In genomic region chr2:176056411-176056810, GRCh38 we compare ENCODE assay signal across 21 cellular contexts. TPM values are rescaled to one million over a fixed set of nuclear protein-coding genes. Genes with fewer than 3 reads are reported as not detected.
DNase-seq lines count a peak whose midpoint lies in the region; ATAC-seq and TF ChIP-seq lines count a peak whose summit lies in the region.
"Had no signal": no experiment of that assay in that cellular context is flagged by ENCODE, and none has a peak within 500 bp of the region (broad histone marks: within the 10 kb centered on the region; RNA-seq: fewer than 3 reads in every experiment).

No MANE protein-coding gene starts in this region.

- H3K4me1 ChIP-seq in BE2C = 0 out of 2 replicates have a peak, but pooled peaks cover 8% of the 10 kb centered on the region
- no peaks in the 10 kb centered on the region for H3K4me1 ChIP-seq in right cardiac atrium (ENCODE audit: control insufficient read depth, insufficient read depth, low read length)
- H3K4me1 ChIP-seq: neural progenitor cell, right atrium auricular region had no signal

- no peaks in the 10 kb centered on the region for H3K36me3 ChIP-seq in BE2C
- H3K36me3 ChIP-seq: neural progenitor cell, right atrium auricular region had no signal

- H3K4me3 ChIP-seq in BE2C (ENCODE audit: low read depth, low read length) (no peak overlapping the region), right cardiac atrium (ENCODE audit: low read length) (no peak overlapping the region)
- H3K4me3 ChIP-seq: neural progenitor cell, right atrium auricular region had no signal

- no peak for ATAC-seq in HG03521 (IDR thresholded peaks at IDR 0.05; ENCODE audit: unreplicated experiment)
- ATAC-seq in right cardiac atrium = no peak
- ATAC-seq: activated CD8-positive, alpha-beta memory T cell treated with anti-CD3 and anti-CD28 coated beads, Interleukin-2, amount 10 ng/mL, durations not matched to agents 7 days and 5 days; T-helper 17 cell; WTC11 had no signal

- DNase-seq in BE2C (peak; percentile 63), NCI-H1092 (lab: John Stamatoyannopoulos, UW) (peak; percentile 88), NCI-H2107 treated with DMSO at 0.1 percent for 48 hours (lab: John Stamatoyannopoulos, UW; ENCODE audit: unreplicated experiment) (peak; percentile 26), NCI-H82 (lab: John Stamatoyannopoulos, UW) (peak; percentile 84), OCI-M1 (lab: John Stamatoyannopoulos, UW) (no peak), right cardiac atrium (no peak)
- no peak for DNase-seq in activated CD8-positive, alpha-beta memory T cell treated with anti-CD3 and anti-CD28 coated beads, Interleukin-2, amount 50 U/mL, for 4 hours
- DNase-seq: activated CD8-positive, alpha-beta memory T cell treated with anti-CD3 and anti-CD28 coated beads, Interleukin-2, amount 10 ng/mL, durations not matched to agents 7 days and 5 days; activated gamma-delta T cell; CD4-positive, CD25-positive, alpha-beta regulatory T cell; GF-D8; GOT3; NCI-H524 treated with DMSO at 0.1 percent for 48 hours; T-helper 17 cell had no signal

- TF ChIP-seq CTCF in BE2C (IDR thresholded peaks at IDR 0.05; ENCODE audit: low read depth, low read length) = no peak

- H3K27me3 ChIP-seq in BE2C (no peaks in the 10 kb centered on the region), right cardiac atrium (ENCODE audit: control insufficient read depth, insufficient read depth) (no peaks in the 10 kb centered on the region)
- H3K27me3 ChIP-seq: right atrium auricular region had no signal

- WGBS in right cardiac atrium = 26% methylated on average over 1 of the region's 1 CpG

- intact Hi-C loops in right cardiac atrium (cut with DNase I) = no loop called here

- H3K27ac ChIP-seq in right cardiac atrium (ENCODE audit: low read length) = no peak overlapping the region
- H3K27ac ChIP-seq: neural progenitor cell, right atrium auricular region had no signal

- H3K9me3 ChIP-seq in BE2C (no peaks in the 10 kb centered on the region), right cardiac atrium (ENCODE audit: control insufficient read depth, low read length) (no peaks in the 10 kb centered on the region)
- H3K9me3 ChIP-seq: right atrium auricular region had no signal

RNA-seq across cellular contexts. Expression of gene EVX2, which starts 27.4 kb away (rescaled TPM):
- polyA plus RNA-seq in BE2C (2012; ENCODE audit: insufficient read depth, insufficient read length, low read depth) = 0.11 TPM
- not detected for total RNA-seq in right cardiac atrium
- polyA plus RNA-seq in right cardiac atrium = not detected
- total RNA-seq: activated CD8-positive, alpha-beta memory T cell treated with anti-CD3 and anti-CD28 coated beads, Interleukin-2, amount 10 ng/mL, durations not matched to agents 7 days and 5 days; CD4-positive, CD25-positive, alpha-beta regulatory T cell; fibroblast of villous mesenchyme; mesothelial cell of epicardium; right atrium auricular region; T-helper 17 cell; WTC11 had no signal
- polyA plus RNA-seq: CD4-positive, CD25-positive, alpha-beta regulatory T cell had no signal

RNA-seq across cellular contexts. Expression of gene HOXD13, which starts 36.1 kb away (rescaled TPM):
- 0.51 TPM for polyA plus RNA-seq in BE2C (2012; ENCODE audit: insufficient read depth, insufficient read length, low read depth)
- total RNA-seq in right cardiac atrium = not detected
- not detected for polyA plus RNA-seq in right cardiac atrium
- total RNA-seq: activated CD8-positive, alpha-beta memory T cell treated with anti-CD3 and anti-CD28 coated beads, Interleukin-2, amount 10 ng/mL, durations not matched to agents 7 days and 5 days; CD4-positive, CD25-positive, alpha-beta regulatory T cell; cerebellum; right atrium auricular region; T-helper 17 cell; WTC11 had no signal
- polyA plus RNA-seq: CD4-positive, CD25-positive, alpha-beta regulatory T cell had no signal

RNA-seq across cellular contexts. Expression of gene HOXD12, which starts 43.2 kb away (rescaled TPM):
- not detected for polyA plus RNA-seq in BE2C (2012; ENCODE audit: insufficient read depth, insufficient read length, low read depth)
- total RNA-seq in right cardiac atrium = not detected
- polyA plus RNA-seq in right cardiac atrium = not detected
- total RNA-seq: activated CD8-positive, alpha-beta memory T cell treated with anti-CD3 and anti-CD28 coated beads, Interleukin-2, amount 10 ng/mL, durations not matched to agents 7 days and 5 days; CD4-positive, CD25-positive, alpha-beta regulatory T cell; cerebellum; fibroblast of villous mesenchyme; right atrium auricular region; T-helper 17 cell had no signal
- polyA plus RNA-seq: CD4-positive, CD25-positive, alpha-beta regulatory T cell had no signal

RNA-seq across cellular contexts. Expression of gene HOXD11, which starts 50.7 kb away (rescaled TPM):
- not detected for polyA plus RNA-seq in BE2C (2012; ENCODE audit: insufficient read depth, insufficient read length, low read depth)
- not detected for total RNA-seq in right cardiac atrium
- polyA plus RNA-seq in right cardiac atrium = not detected
- total RNA-seq: activated CD8-positive, alpha-beta memory T cell treated with anti-CD3 and anti-CD28 coated beads, Interleukin-2, amount 10 ng/mL, durations not matched to agents 7 days and 5 days; CD4-positive, CD25-positive, alpha-beta regulatory T cell; cerebellum; right atrium auricular region; T-helper 17 cell; WTC11 had no signal
- polyA plus RNA-seq: CD4-positive, CD25-positive, alpha-beta regulatory T cell had no signal

RNA-seq across cellular contexts. Expression of gene LNPK, which starts 54.3 kb away (rescaled TPM):
- 6.8 TPM for polyA plus RNA-seq in BE2C (2012; ENCODE audit: insufficient read depth, insufficient read length, low read depth)
- 10 to 100 TPM; 22.6 to 37.2 (median 24.0) TPM for total RNA-seq in right cardiac atrium
- polyA plus RNA-seq in right cardiac atrium = 4.6 TPM

Comparison
In these comparisons a context has a peak if more than half of its experiments do, and no peak if none do; other contexts are left out.
1. DNase-seq: peak in BE2C (single experiment), NCI-H1092 (single experiment), NCI-H2107 treated with DMSO at 0.1 percent for 48 hours (single experiment) and NCI-H82 (single experiment); none in OCI-M1 (single experiment), activated CD8-positive, alpha-beta memory T cell treated with anti-CD3 and anti-CD28 coated beads, Interleukin-2, amount 50 U/mL, for 4 hours (single experiment) and right cardiac atrium (0 of 3).